ENCODE assay signal across 14 cellular contexts in the genomic region with DNA sequence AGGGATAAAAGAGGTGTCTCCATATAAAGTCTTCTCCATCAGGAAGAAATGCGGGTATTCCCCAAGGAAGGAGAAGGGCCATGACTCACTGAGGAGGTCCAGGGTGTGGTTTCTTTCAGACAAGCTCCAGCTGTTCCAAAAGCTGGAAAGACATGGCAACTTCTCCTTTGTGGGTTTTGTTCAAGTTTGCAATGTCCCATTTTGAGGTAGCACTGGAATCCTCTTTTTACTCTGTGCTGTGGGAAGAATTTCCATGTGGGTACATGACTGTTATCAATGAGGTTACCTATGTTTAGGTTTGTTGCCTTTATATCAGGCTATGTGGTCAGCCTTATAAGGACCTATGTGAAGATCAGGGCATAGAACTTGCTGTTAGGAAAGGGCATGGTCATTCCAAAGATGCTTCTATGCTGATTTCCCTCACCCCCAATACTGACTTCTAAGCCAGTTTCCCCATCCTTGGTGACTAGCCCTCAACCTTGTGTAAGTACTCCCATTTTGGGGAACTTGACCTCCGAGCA.
DNase-seq lines count a peak whose midpoint lies in the region; ATAC-seq, FAIRE-seq and TF ChIP-seq lines count a peak whose summit lies in the region.
"Had no signal": no experiment of that assay in that cellular context is flagged by ENCODE, and none has a peak within 500 bp of the region (broad histone marks: within the 10 kb centered on the region; RNA-seq: fewer than 3 reads in every experiment).

No MANE protein-coding gene starts in this region.

- peaks cover 30% of the 10 kb centered on the region for H3K4me1 ChIP-seq in A549
- peaks cover 20% of the 10 kb centered on the region for H3K4me1 ChIP-seq in left ventricle myocardium inferior
- H3K4me1 ChIP-seq in MM.1S (ENCODE audit: low read length) = no peaks in the 10 kb centered on the region
- H3K4me1 ChIP-seq: BLaER1 had no signal

- H3K27ac ChIP-seq in A549 (peak overlapping the region; percentile 33 to 34; a peak in 1 of 6 replicates), left ventricle myocardium inferior (replicated peaks) (peak overlapping the region; percentile 60), MM.1S (ENCODE audit: low read length) (no peak overlapping the region)
- H3K27ac ChIP-seq: BLaER1, lower lobe of right lung had no signal

- no peak overlapping the region for H2AFZ ChIP-seq in MM.1S (ENCODE audit: low read length)

- no peaks in the 10 kb centered on the region for H3K9me2 ChIP-seq in MM.1S (replicated peaks; ENCODE audit: insufficient read depth, low read length)

- H3K4me2 ChIP-seq in A549 (peak overlapping the region; percentile 39; the same call in 2 of the 3 replicates), MM.1S (ENCODE audit: low read depth, low read length) (no peak overlapping the region)
- H3K4me2 ChIP-seq: BLaER1 had no signal

- TF ChIP-seq CTCF in A549 (IDR thresholded peaks at IDR 0.05) (no peak), HFF-Myc (IDR thresholded peaks at IDR 0.05; ENCODE audit: low read depth, low read length, missing control alignments) (no peak), left ventricle myocardium inferior (IDR thresholded peaks at IDR 0.05; ENCODE audit: borderline replicate concordance) (no peak), MM.1S (IDR thresholded peaks at IDR 0.05; ENCODE audit: low read length) (no peak)

- H3K4me3 ChIP-seq in A549 = no peak overlapping the region
- H3K4me3 ChIP-seq in HFF-Myc (replicated peaks; ENCODE audit: low read depth, low read length) = no peak overlapping the region
- H3K4me3 ChIP-seq in left ventricle myocardium inferior = no peak overlapping the region
- no peak overlapping the region for H3K4me3 ChIP-seq in MM.1S (ENCODE audit: low read length)
- H3K4me3 ChIP-seq: BLaER1, lower lobe of right lung had no signal

- no peaks in the 10 kb centered on the region for H3K27me3 ChIP-seq in left ventricle myocardium inferior (ENCODE audit: low read depth)
- no peaks in the 10 kb centered on the region for H3K27me3 ChIP-seq in MM.1S (replicated peaks; ENCODE audit: insufficient read depth, low read length)
- H3K27me3 ChIP-seq: BLaER1 had no signal

- 4% methylated on average over 2 of the region's 2 CpGs for WGBS in A549 (ENCODE audit: missing lambda C conversion rate)

- no peaks in the 10 kb centered on the region for H3K79me2 ChIP-seq in MM.1S (ENCODE audit: low read length)

- CTCF ChIA-PET in A549 (lab: Yijun Ruan, JAX) = no interaction called here

- H3K36me3 ChIP-seq in left ventricle myocardium inferior (no peaks in the 10 kb centered on the region), MM.1S (replicated peaks; ENCODE audit: insufficient read depth, low read length) (no peaks in the 10 kb centered on the region)
- H3K36me3 ChIP-seq: BLaER1, lower lobe of right lung had no signal

- H3F3A ChIP-seq in MM.1S (ENCODE audit: insufficient read depth, low read length) = no peaks in the 10 kb centered on the region

- TF ChIP-seq EP300 in A549 (IDR thresholded peaks at IDR 0.05) = no peak

- no peak for ATAC-seq in A549

- POLR2A ChIA-PET in A549 (lab: Yijun Ruan, JAX) = no interaction called here

- intact Hi-C loops in left ventricle myocardium inferior (cut with micrococcal nuclease) = no loop called here

- H4K20me1 ChIP-seq in MM.1S (ENCODE audit: insufficient read depth, low read length) = no peaks in the 10 kb centered on the region
- H4K20me1 ChIP-seq: BLaER1 had no signal

- peak in 1 of 2 experiments; percentile 35 for DNase-seq in A549 (ENCODE audit: low read depth in 1 of 2, low spot score in 1 of 2)
- peak; percentile 66 for DNase-seq in HFF-Myc (ENCODE audit: extremely low read depth, low read depth)
- DNase-seq in astrocyte of the hippocampus (ENCODE audit: low read depth, low spot score) = peak; percentile 49
- no peak for DNase-seq in left ventricle myocardium inferior
- no peak for DNase-seq in MM.1S
- no peak for DNase-seq in stimulated activated naive CD4-positive, alpha-beta T cell (lab: John Stamatoyannopoulos, UW)
- DNase-seq in NCI-H128 (lab: John Stamatoyannopoulos, UW; ENCODE audit: unreplicated experiment) = no peak
- DNase-seq in NCI-H69 (lab: John Stamatoyannopoulos, UW) = no peak
- DNase-seq: glutamatergic neuron, lower lobe of right lung, NCI-H446, substantia nigra had no signal

- H3K9ac ChIP-seq in MM.1S (ENCODE audit: low read length) = no peak overlapping the region
- H3K9ac ChIP-seq: BLaER1 had no signal

- FAIRE-seq in A549 (lab: Jason Lieb, UNC) = no peak
- FAIRE-seq: H1 had no signal

- TF ChIP-seq RAD21 in A549 (conservative IDR thresholded peaks at IDR 0.05 in 1 of 2, IDR thresholded peaks at IDR 0.05 in 1 of 2) = no peak

- TF ChIP-seq POLR2A in A549 (IDR thresholded peaks at IDR 0.05; ENCODE audit: low read length) = no peak

- H3K9me3 ChIP-seq in A549 (no peaks in the 10 kb centered on the region; the same call in 2 of the 3 replicates), left ventricle myocardium inferior (replicated peaks) (no peaks in the 10 kb centered on the region), MM.1S (replicated peaks; ENCODE audit: insufficient read depth, low read length) (no peaks in the 10 kb centered on the region)
- H3K9me3 ChIP-seq: BLaER1, lower lobe of right lung had no signal

TF ChIP-seq in A549, 52 proteins besides CTCF, POLR2A, EP300 and RAD21:
- TF ChIP-seq RCOR1 (IDR thresholded peaks at IDR 0.05; ENCODE audit: low read depth, low read length) (no peak), ZNF302 (CRISPR knock-in tag; IDR thresholded peaks at IDR 0.05) (no peak), TP53 (CRISPR knock-in tag; IDR thresholded peaks at IDR 0.05) (no peak), MAZ (IDR thresholded peaks at IDR 0.05; ENCODE audit: borderline replicate concordance, low read depth, low read length) (no peak), HEYL (CRISPR knock-in tag; IDR thresholded peaks at IDR 0.05) (no peak), PBX3 (IDR thresholded peaks at IDR 0.05) (no peak), SMC3 (IDR thresholded peaks at IDR 0.05) (no peak), HOXA7 (CRISPR knock-in tag; IDR thresholded peaks at IDR 0.05) (no peak), EHMT2 (IDR thresholded peaks at IDR 0.05; ENCODE audit: low read depth) (no peak), PHF8 (IDR thresholded peaks at IDR 0.05; ENCODE audit: borderline replicate concordance, low read depth) (no peak), ATOH8 (CRISPR knock-in tag; IDR thresholded peaks at IDR 0.05; ENCODE audit: low read depth) (no peak), BHLHE40 (IDR thresholded peaks at IDR 0.05; ENCODE audit: low read depth, low read length) (no peak), MAFK (IDR thresholded peaks at IDR 0.05; ENCODE audit: partially characterized antibody) (no peak), RARB (CRISPR knock-in tag; IDR thresholded peaks at IDR 0.05) (no peak), ZSCAN20 (CRISPR knock-in tag; IDR thresholded peaks at IDR 0.05) (no peak)
- TF ChIP-seq, protein P1, sequence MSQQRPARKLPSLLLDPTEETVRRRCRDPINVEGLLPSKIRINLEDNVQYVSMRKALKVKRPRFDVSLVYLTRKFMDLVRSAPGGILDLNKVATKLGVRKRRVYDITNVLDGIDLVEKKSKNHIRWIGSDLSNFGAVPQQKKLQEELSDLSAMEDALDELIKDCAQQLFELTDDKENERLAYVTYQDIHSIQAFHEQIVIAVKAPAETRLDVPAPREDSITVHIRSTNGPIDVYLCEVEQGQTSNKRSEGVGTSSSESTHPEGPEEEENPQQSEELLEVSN (IDR thresholded peaks at IDR 0.05; ENCODE audit: borderline replicate concordance, low read depth) = no peak
- TF ChIP-seq, protein P2, sequence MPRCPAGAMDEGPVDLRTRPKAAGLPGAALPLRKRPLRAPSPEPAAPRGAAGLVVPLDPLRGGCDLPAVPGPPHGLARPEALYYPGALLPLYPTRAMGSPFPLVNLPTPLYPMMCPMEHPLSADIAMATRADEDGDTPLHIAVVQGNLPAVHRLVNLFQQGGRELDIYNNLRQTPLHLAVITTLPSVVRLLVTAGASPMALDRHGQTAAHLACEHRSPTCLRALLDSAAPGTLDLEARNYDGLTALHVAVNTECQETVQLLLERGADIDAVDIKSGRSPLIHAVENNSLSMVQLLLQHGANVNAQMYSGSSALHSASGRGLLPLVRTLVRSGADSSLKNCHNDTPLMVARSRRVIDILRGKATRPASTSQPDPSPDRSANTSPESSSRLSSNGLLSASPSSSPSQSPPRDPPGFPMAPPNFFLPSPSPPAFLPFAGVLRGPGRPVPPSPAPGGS (IDR thresholded peaks at IDR 0.05) = no peak

Comparison
In these comparisons a context has a peak if more than half of its experiments do, and no peak if none do; other contexts are left out.
1. DNase-seq: peak in HFF-Myc (single experiment) and astrocyte of the hippocampus (single experiment); none in left ventricle myocardium inferior (single experiment), MM.1S (single experiment), stimulated activated naive CD4-positive, alpha-beta T cell (0 of 6), NCI-H128 (single experiment) and NCI-H69 (single experiment).